21 cellular contexts compared by ENCODE assay signal in the genomic region with DNA sequence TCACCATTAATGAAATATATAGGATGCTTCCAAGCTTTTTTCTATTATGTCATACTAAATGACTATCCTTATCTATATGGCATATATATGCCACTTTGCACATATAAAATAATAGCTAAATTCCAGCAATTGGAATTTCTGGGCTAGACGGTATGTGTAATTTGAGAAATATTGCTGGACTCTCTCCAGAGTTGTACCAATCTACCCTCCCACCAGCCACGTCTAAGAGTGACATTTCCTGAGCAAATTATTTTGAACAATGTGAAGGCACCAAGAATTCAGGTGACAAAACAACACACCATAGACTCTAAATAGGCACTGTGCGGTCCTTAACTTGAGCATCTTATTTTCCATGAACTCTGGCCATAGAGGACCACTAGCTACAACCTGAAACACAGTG.
DNase-seq lines count a peak whose midpoint lies in the region; ATAC-seq, FAIRE-seq and TF ChIP-seq lines count a peak whose summit lies in the region.
"Had no signal": no experiment of that assay in that cellular context is flagged by ENCODE, and none has a peak within 500 bp of the region (broad histone marks: within the 10 kb centered on the region; RNA-seq: fewer than 3 reads in every experiment).

No MANE protein-coding gene starts in this region.

- H3K36me3 ChIP-seq in esophagus muscularis mucosa (peaks cover 21 to 93% (median 53%) of the 10 kb centered on the region in 4 donors), endodermal cell (ENCODE audit: control insufficient read depth, insufficient read depth, low read length) (peaks cover 86% of the 10 kb centered on the region)

- no peak for TF ChIP-seq CTCF in esophagus muscularis mucosa (IDR thresholded peaks at IDR 0.05)
- no peak for TF ChIP-seq CTCF in endodermal cell (conservative IDR thresholded peaks at IDR 0.05)

- intact Hi-C loops in esophagus muscularis mucosa (cut with DNase I): no loop called here

- H3K27me3 ChIP-seq in esophagus muscularis mucosa: no peaks in the 10 kb centered on the region
- H3K27me3 ChIP-seq in endodermal cell (ENCODE audit: control insufficient read depth, insufficient read depth, low read length, poor library complexity, severe bottlenecking): no peaks in the 10 kb centered on the region

- FAIRE-seq in GM19239 (lab: Jason Lieb, UNC) (peak; percentile 18), HTR-8/SVneo (lab: Jason Lieb, UNC) (peak; percentile 13)
- FAIRE-seq: GM12891, GM18507, H1 had no signal

- H3K27ac ChIP-seq in esophagus muscularis mucosa (replicated peaks in 1 of 4) (no peak overlapping the region), endodermal cell (ENCODE audit: low read depth, low read length) (no peak overlapping the region)
- H3K27ac ChIP-seq: GM23248 had no signal

- H3K9me3 ChIP-seq in T-helper 17 cell (ENCODE audit: control insufficient read depth, low read length, poor library complexity, severe bottlenecking) (no peaks in the 10 kb centered on the region), esophagus muscularis mucosa (no peaks in the 10 kb centered on the region), endodermal cell (ENCODE audit: control insufficient read depth, low read length) (no peaks in the 10 kb centered on the region)

- H3K4me3 Mint-ChIP-seq in T-helper 17 cell (no peak overlapping the region), endodermal cell (no peak overlapping the region)
- H3K4me3 Mint-ChIP-seq: CD4-positive, alpha-beta memory T cell had no signal

- H3K4me3 ChIP-seq in esophagus muscularis mucosa: no peak overlapping the region
- H3K4me3 ChIP-seq in endodermal cell (ENCODE audit: low read length): no peak overlapping the region
- H3K4me3 ChIP-seq: GM23248 had no signal

- H3K4me1 Mint-ChIP-seq in T-helper 17 cell: peaks cover 5% of the 10 kb centered on the region
- H3K4me1 Mint-ChIP-seq in endodermal cell: no peaks in the 10 kb centered on the region

- WGBS in esophagus muscularis mucosa: 91% methylated on average over 3 of the region's 3 CpGs
- WGBS in endodermal cell (ENCODE audit: insufficient coverage in 1 of 2, insufficient read length in 1 of 2), 2 experiments: 88 to 92% methylated on average over 1 to 3 of the region's 3 CpGs

- no peak for DNase-seq in GM19239 (ENCODE audit: insufficient read length, low spot score)
- no peak for DNase-seq in HTR-8/SVneo (ENCODE audit: insufficient read length, low spot score)
- DNase-seq in T-helper 17 cell: no peak
- peak; percentile 17 for DNase-seq in esophagus muscularis mucosa (ENCODE audit: extremely low spot score)
- DNase-seq in NCI-H510A (lab: John Stamatoyannopoulos, UW): no peak
- DNase-seq in endodermal cell: no peak
- no peak for DNase-seq in NCI-H524 (lab: John Stamatoyannopoulos, UW)
- no peak for DNase-seq in stimulated activated CD4-positive, alpha-beta T cell treated with anti-CD3 and anti-CD28 coated beads, Interleukin-4, amount 100 ng/mL, for 1 hour
- DNase-seq: C1 segment of cervical spinal cord; Calu3; CD4-positive, alpha-beta memory T cell; COR-L47; DMS53; DMS79 treated with DMSO at 0.1 percent for 48 hours; GF-D8; GM23248; H7; HCEC 1CT had no signal

- TF ChIP-seq EP300 in esophagus muscularis mucosa (IDR thresholded peaks at IDR 0.05): no peak

- no peaks in the 10 kb centered on the region for H3K9me3 Mint-ChIP-seq in endodermal cell
- H3K9me3 Mint-ChIP-seq: CD4-positive, alpha-beta memory T cell had no signal

- H3K4me1 ChIP-seq in esophagus muscularis mucosa: peaks cover 0 to 8% (median 3%) of the 10 kb centered on the region in 4 donors
- no peaks in the 10 kb centered on the region for H3K4me1 ChIP-seq in endodermal cell (ENCODE audit: control insufficient read depth, insufficient read depth, low read length)

- H3K27ac Mint-ChIP-seq in T-helper 17 cell: peak overlapping the region; percentile 56
- H3K27ac Mint-ChIP-seq in endodermal cell: no peak overlapping the region

- no peak overlapping the region for H3K9ac ChIP-seq in endodermal cell (ENCODE audit: extremely low read depth, low read length, poor library complexity, severe bottlenecking)
- H3K9ac ChIP-seq: GM23248 had no signal

- no peak for ATAC-seq in T-helper 17 cell

- H3K27me3 Mint-ChIP-seq in T-helper 17 cell: no peaks in the 10 kb centered on the region
- no peaks in the 10 kb centered on the region for H3K27me3 Mint-ChIP-seq in endodermal cell (ENCODE audit: insufficient read depth)
- H3K27me3 Mint-ChIP-seq: CD4-positive, alpha-beta memory T cell had no signal

- TF ChIP-seq POLR2A in esophagus muscularis mucosa (IDR thresholded peaks at IDR 0.05; ENCODE audit: low read depth): no peak

- H3K36me3 Mint-ChIP-seq in T-helper 17 cell (ENCODE audit: low read depth) (peaks cover 14% of the 10 kb centered on the region), endodermal cell (ENCODE audit: low read depth) (peaks cover 67% of the 10 kb centered on the region)
